19 cellular contexts compared by ENCODE assay signal in genomic region chr7:17624379-17624778, GRCh38.
DNase-seq lines count a peak whose midpoint lies in the region; ATAC-seq and TF ChIP-seq lines count a peak whose summit lies in the region.
"Had no signal": no experiment of that assay in that cellular context is flagged by ENCODE, and none has a peak within 500 bp of the region (broad histone marks: within the 10 kb centered on the region; RNA-seq: fewer than 3 reads in every experiment).

No MANE protein-coding gene starts in this region.

- H4K91ac ChIP-seq in IMR-90 (ENCODE audit: insufficient read depth, low read depth, low read length) = peak overlapping the region; percentile 61

- in situ Hi-C loops in IMR-90 (cut with MboI; ENCODE audit: low sequenced_read_pairs) = no loop called here

- peak overlapping the region; percentile 73; the same call in 2 of the 3 replicates for H2BK15ac ChIP-seq in IMR-90 (ENCODE audit: low read depth, low read length)

- peak overlapping the region in 1 of 2 experiments; percentile 29; a peak in 3 of 4 replicates for H4K8ac ChIP-seq in IMR-90 (ENCODE audit: low read depth in 2 of 2, low read length in 2 of 2)

- no peaks in the 10 kb centered on the region for H4K20me1 ChIP-seq in IMR-90 (ENCODE audit: insufficient read depth, low read length)

- H2AK5ac ChIP-seq in IMR-90 (ENCODE audit: low read depth, low read length) = 0 out of 2 replicates have a peak overlapping the region, but pooled peaks have one; percentile 17

- H3K9me3 Mint-ChIP-seq in CD8-positive, alpha-beta memory T cell = no peaks in the 10 kb centered on the region

- peak overlapping the region; percentile 83 for H3K18ac ChIP-seq in IMR-90 (ENCODE audit: low read depth, low read length)

- H2AK9ac ChIP-seq in IMR-90 (replicated peaks; ENCODE audit: low read depth, low read length, poor library complexity) = no peak overlapping the region

- no peaks in the 10 kb centered on the region for H3K79me1 ChIP-seq in IMR-90 (ENCODE audit: low read depth in 1 of 2, low read length in 2 of 2)

- H3K14ac ChIP-seq in IMR-90 (replicated peaks; ENCODE audit: low read depth, low read length) = 0 out of 2 replicates have a peak overlapping the region, but pooled peaks have one; percentile 10

- no peaks in the 10 kb centered on the region for H3K9me1 ChIP-seq in IMR-90 (ENCODE audit: insufficient read depth, low read length)

- H3K4ac ChIP-seq in IMR-90 (ENCODE audit: low read depth, low read length) = no peak overlapping the region; the same call in 1 of the 2 replicates

- peak overlapping the region; percentile 41 for H2AFZ ChIP-seq in ACC112 (ENCODE audit: low read length, unreplicated experiment)
- no peak overlapping the region for H2AFZ ChIP-seq in IMR-90 (replicated peaks; ENCODE audit: low read length, poor library complexity)

- no peak for TF ChIP-seq CTCF in IMR-90 (conservative IDR thresholded peaks at IDR 0.05; ENCODE audit: low read depth, low read length)

- peak overlapping the region; percentile 72; the same call in 1 of the 2 replicates for H4K5ac ChIP-seq in IMR-90 (ENCODE audit: low read depth, low read length)

- H3K4me2 ChIP-seq in IMR-90 (ENCODE audit: low read depth, low read length) = no peak overlapping the region
- H3K4me2 ChIP-seq: KMS-11 had no signal

- no peak for DNase-seq in IMR-90
- peak; percentile 79 for DNase-seq in SW480 (ENCODE audit: low spot score)
- DNase-seq in left colon = no peak
- no peak for DNase-seq in MV-4-11 (lab: John Stamatoyannopoulos, UW)
- no peak for DNase-seq in NCI-H446 treated with DMSO at 0.1 percent for 48 hours (lab: John Stamatoyannopoulos, UW)
- no peak for DNase-seq in CD8-positive, alpha-beta memory T cell
- DNase-seq: BE2C; Caco-2; CD4-positive, CD25-positive, alpha-beta regulatory T cell; DMS153; GDM1; NCI-H1048; NCI-H2081 treated with DMSO at 0.1 percent for 48 hours; NCI-H774; SIG-M5 had no signal

- H3K4me3 ChIP-seq in ACC112 (ENCODE audit: low read depth, low read length) (no peak overlapping the region), IMR-90 (ENCODE audit: insufficient read depth, low read depth, low read length) (no peak overlapping the region)
- H3K4me3 ChIP-seq in CD8-positive, alpha-beta memory T cell (ENCODE audit: low read length) = no peak overlapping the region

- peak overlapping the region; percentile 78 for H2BK5ac ChIP-seq in IMR-90 (ENCODE audit: low read depth, low read length, poor library complexity, severe bottlenecking)

- H2BK20ac ChIP-seq in IMR-90 (ENCODE audit: low read depth, low read length) = peak overlapping the region; percentile 45; the same call in 1 of the 2 replicates

- peak overlapping the region; percentile 60 for H2BK120ac ChIP-seq in IMR-90 (ENCODE audit: low read depth, low read length)

- peak overlapping the region; percentile 21; the same call in 1 of the 2 replicates for H3K23ac ChIP-seq in IMR-90 (ENCODE audit: low read depth, low read length)

- CTCF ChIA-PET in IMR-90 (lab: Yijun Ruan, JAX) = interaction anchor here (0.7 kb wide), 1 partner anchor 1399 kb away, joined by 3 read pairs; no protein-coding TSS in a partner anchor
- CTCF ChIA-PET in CD8-positive, alpha-beta memory T cell (lab: Charles Lee) = no interaction called here

- H3K27ac ChIP-seq in ACC112 (ENCODE audit: low read depth, low read length) (peak overlapping the region; percentile 63), IMR-90 (ENCODE audit: insufficient read depth, low read length) (no peak overlapping the region)
- no peak overlapping the region for H3K27ac ChIP-seq in CD8-positive, alpha-beta memory T cell (ENCODE audit: low read depth, low read length)
- H3K27ac ChIP-seq: KMS-11, RWPE1 had no signal

- H3K27me3 Mint-ChIP-seq in CD8-positive, alpha-beta memory T cell = peaks cover 0 to 2% of the 10 kb centered on the region in 2 donors
- H3K27me3 Mint-ChIP-seq: CD4-positive, CD25-positive, alpha-beta regulatory T cell had no signal

- H3K27me3 ChIP-seq in ACC112 (ENCODE audit: insufficient read depth, low read length) (no peaks in the 10 kb centered on the region), IMR-90 (ENCODE audit: control insufficient read depth, insufficient read depth, low read length) (no peaks in the 10 kb centered on the region)
- no peaks in the 10 kb centered on the region for H3K27me3 ChIP-seq in CD8-positive, alpha-beta memory T cell (ENCODE audit: insufficient read depth, low read length, poor library complexity, severe bottlenecking)
- H3K27me3 ChIP-seq: BE2C had no signal

- no peaks in the 10 kb centered on the region for H3K4me1 Mint-ChIP-seq in CD8-positive, alpha-beta memory T cell
- H3K4me1 Mint-ChIP-seq: CD4-positive, CD25-positive, alpha-beta regulatory T cell had no signal

- no peak for ATAC-seq in IMR-90 (ENCODE audit: low read depth)
- peak; percentile 26 for ATAC-seq in left colon
- ATAC-seq in HG02840 (IDR thresholded peaks at IDR 0.05; ENCODE audit: low FRiP score, unreplicated experiment) = no peak

- H3K79me2 ChIP-seq in ACC112 (ENCODE audit: control insufficient read depth, insufficient read depth, low read length, unreplicated experiment) = no peaks in the 10 kb centered on the region

- no peak overlapping the region for H3K4me3 Mint-ChIP-seq in CD8-positive, alpha-beta memory T cell
- H3K4me3 Mint-ChIP-seq: CD4-positive, CD25-positive, alpha-beta regulatory T cell had no signal

- POLR2A ChIA-PET in IMR-90 (lab: Charles Lee; ENCODE audit: unreplicated experiment) = no interaction called here
- POLR2A ChIA-PET in CD8-positive, alpha-beta memory T cell (lab: Charles Lee) = no interaction called here

- dilution Hi-C loops in IMR-90 (cut with HindIII; ENCODE audit: low sequenced_read_pairs, unreplicated experiment) = no loop called here

- BruUV-seq in IMR-90 (replicated peaks; lab: Mats Ljungman, UMichigan) = no TSS peak

- no peak overlapping the region for H3K27ac Mint-ChIP-seq in CD8-positive, alpha-beta memory T cell
- H3K27ac Mint-ChIP-seq: CD4-positive, CD25-positive, alpha-beta regulatory T cell had no signal

- H3K56ac ChIP-seq in IMR-90 (ENCODE audit: extremely low read depth, insufficient read depth, low read length) = no peak overlapping the region

- no peaks in the 10 kb centered on the region for H3K36me3 ChIP-seq in ACC112 (ENCODE audit: insufficient read depth, low read length)
- no peaks in the 10 kb centered on the region for H3K36me3 ChIP-seq in IMR-90 (ENCODE audit: control insufficient read depth, insufficient read depth, low read length)
- no peaks in the 10 kb centered on the region for H3K36me3 ChIP-seq in CD8-positive, alpha-beta memory T cell (ENCODE audit: insufficient read depth, low read length)
- H3K36me3 ChIP-seq: BE2C had no signal

- peaks cover 31% of the 10 kb centered on the region for H3K4me1 ChIP-seq in ACC112 (ENCODE audit: control insufficient read depth, insufficient read depth, low read length, unreplicated experiment)
- peaks cover 5% of the 10 kb centered on the region; the same call in 1 of the 2 replicates for H3K4me1 ChIP-seq in IMR-90 (ENCODE audit: control insufficient read depth, insufficient read depth, low read length)
- H3K4me1 ChIP-seq in CD8-positive, alpha-beta memory T cell (ENCODE audit: insufficient read depth, low read length) = no peaks in the 10 kb centered on the region

- no peak overlapping the region for H3K9ac ChIP-seq in IMR-90 (ENCODE audit: low read depth, low read length)
- H3K9ac ChIP-seq: KMS-11 had no signal

- no peak for TF ChIP-seq RAD21 in IMR-90 (IDR thresholded peaks at IDR 0.05; ENCODE audit: low read length)

- H3K9me3 ChIP-seq in IMR-90 (ENCODE audit: control insufficient read depth, insufficient read depth, low read length) = no peaks in the 10 kb centered on the region
- H3K9me3 ChIP-seq in CD8-positive, alpha-beta memory T cell (ENCODE audit: low read length) = no peaks in the 10 kb centered on the region
- H3K9me3 ChIP-seq: BE2C, Caco-2 had no signal

- TF ChIP-seq POLR2A in IMR-90 (IDR thresholded peaks at IDR 0.05; ENCODE audit: low read depth, low read length) = no peak

- no peaks in the 10 kb centered on the region for H3K36me3 Mint-ChIP-seq in CD8-positive, alpha-beta memory T cell
- H3K36me3 Mint-ChIP-seq: CD4-positive, CD25-positive, alpha-beta regulatory T cell had no signal

- intact Hi-C loops in IMR-90 (cut with micrococcal nuclease) = no loop called here
- intact Hi-C loops in left colon (cut with DNase I, micrococcal nuclease) = no loop called here

TF ChIP-seq in IMR-90, 13 proteins besides CTCF, POLR2A, EP300 and RAD21:
- no peak for TF ChIP-seq BHLHE40 (IDR thresholded peaks at IDR 0.05; ENCODE audit: low read depth, low read length)
- no peak for TF ChIP-seq ELK1 (IDR thresholded peaks at IDR 0.05; ENCODE audit: borderline replicate concordance, low read depth, low read length)
- no peak for TF ChIP-seq RCOR1 (IDR thresholded peaks at IDR 0.05; ENCODE audit: insufficient replicate concordance, low read length)
- TF ChIP-seq FOS (IDR thresholded peaks at IDR 0.05; ENCODE audit: low read depth, low read length) = no peak
- TF ChIP-seq CHD1 (IDR thresholded peaks at IDR 0.05; ENCODE audit: low read depth, low read length) = no peak
- no peak for TF ChIP-seq USF2 (IDR thresholded peaks at IDR 0.05; ENCODE audit: low read depth, low read length)
- no peak for TF ChIP-seq RFX5 (IDR thresholded peaks at IDR 0.05; ENCODE audit: low read depth, low read length)
- no peak for TF ChIP-seq NFE2L2 (IDR thresholded peaks at IDR 0.05; ENCODE audit: low read depth, low read length)
- no peak for TF ChIP-seq MAFK (IDR thresholded peaks at IDR 0.05; ENCODE audit: low read depth, low read length)
- no peak for TF ChIP-seq CEBPB (IDR thresholded peaks at IDR 0.05; ENCODE audit: low read depth, low read length)
- TF ChIP-seq MXI1 (IDR thresholded peaks at IDR 0.05; ENCODE audit: borderline replicate concordance, low read depth, low read length) = no peak
- TF ChIP-seq SMC3 (IDR thresholded peaks at IDR 0.05; ENCODE audit: low read depth, low read length) = no peak
